Comparison of ENCODE assay signal across 13 cellular contexts in genomic region chrX:136689441-136689840, GRCh38. TPM values are rescaled to one million over a fixed set of nuclear protein-coding genes. Genes with fewer than 3 reads are reported as not detected.
A peak's percentile ranks its signal among the peaks of the same experiment; 100 is the strongest.
DNase-seq lines count a peak whose midpoint lies in the region; ATAC-seq and TF ChIP-seq lines count a peak whose summit lies in the region.
"Had no signal": no experiment of that assay in that cellular context is flagged by ENCODE, and none has a peak within 500 bp of the region (broad histone marks: within the 10 kb centered on the region; RNA-seq: fewer than 3 reads in every experiment).

No MANE protein-coding gene starts in this region.

- no peaks in the 10 kb centered on the region for H3K9me3 ChIP-seq in endodermal cell (ENCODE audit: control insufficient read depth, low read length)
- H3K9me3 ChIP-seq: HAP-1, upper lobe of right lung had no signal

- H3K36me3 Mint-ChIP-seq in activated T-cell treated with anti-CD3 and anti-CD28 coated beads, Interleukin-2, amount 50 U/mL, for 4 hours (ENCODE audit: insufficient read depth): peaks cover 4% of the 10 kb centered on the region
- H3K36me3 Mint-ChIP-seq in T-helper 2 cell treated with Interferon-gamma antibody and Interleukin-4, amounts not matched to agents 5 μg/mL and 100 μg/mL, for 36 hours (ENCODE audit: low read depth): peaks cover 41% of the 10 kb centered on the region
- H3K36me3 Mint-ChIP-seq in endodermal cell (ENCODE audit: low read depth): no peaks in the 10 kb centered on the region

- H3K4me3 ChIP-seq in endodermal cell (ENCODE audit: low read length) (no peak overlapping the region), skeletal muscle cell (ENCODE audit: low read depth, low read length) (no peak overlapping the region)
- H3K4me3 ChIP-seq: HAP-1, upper lobe of right lung had no signal

- DNase-seq in activated T-cell treated with anti-CD3 and anti-CD28 coated beads, Interleukin-2, amount 50 U/mL, for 4 hours: no peak
- DNase-seq in activated T-cell treated with anti-CD3 and anti-CD28 coated beads for 4 hours (no peak), endodermal cell (peak; percentile 52), skeletal muscle cell (ENCODE audit: low read depth) (peak; percentile 32), NCI-H526 treated with DMSO at 0.1 percent for 48 hours (lab: John Stamatoyannopoulos, UW) (no peak), GM13976 (ENCODE audit: low spot score) (no peak)
- DNase-seq in T-helper 2 cell treated with Interferon-gamma antibody and Interleukin-4, amounts not matched to agents 5 μg/mL and 100 μg/mL, for 36 hours (ENCODE audit: low spot score): peak; percentile 18
- DNase-seq: NCI-H1694, upper lobe of right lung had no signal

- no peak overlapping the region for H3K27ac ChIP-seq in endodermal cell (ENCODE audit: low read depth, low read length)
- H3K27ac ChIP-seq: upper lobe of right lung had no signal

- 49% methylated on average over 6 of the region's 6 CpGs; no CpG with 5 or more reads in 1 of the 2 experiments for WGBS in endodermal cell (ENCODE audit: insufficient coverage in 1 of 2, insufficient read length in 1 of 2), 2 experiments

- H3K4me3 Mint-ChIP-seq in activated T-cell treated with anti-CD3 and anti-CD28 coated beads, Interleukin-2, amount 50 U/mL, for 4 hours: peak overlapping the region; percentile 33
- peak overlapping the region; percentile 73 for H3K4me3 Mint-ChIP-seq in T-helper 2 cell treated with Interferon-gamma antibody and Interleukin-4, amounts not matched to agents 5 μg/mL and 100 μg/mL, for 36 hours
- no peak overlapping the region for H3K4me3 Mint-ChIP-seq in endodermal cell

- no peaks in the 10 kb centered on the region for H3K9me3 Mint-ChIP-seq in activated T-cell treated with anti-CD3 and anti-CD28 coated beads, Interleukin-2, amount 50 U/mL, for 4 hours
- no peaks in the 10 kb centered on the region for H3K9me3 Mint-ChIP-seq in T-helper 2 cell treated with Interferon-gamma antibody and Interleukin-4, amounts not matched to agents 5 μg/mL and 100 μg/mL, for 36 hours
- peaks cover 25% of the 10 kb centered on the region for H3K9me3 Mint-ChIP-seq in endodermal cell

- no peaks in the 10 kb centered on the region for H3K36me3 ChIP-seq in endodermal cell (ENCODE audit: control insufficient read depth, insufficient read depth, low read length)
- H3K36me3 ChIP-seq: HAP-1 had no signal

- peak overlapping the region; percentile 83 for H3K27ac Mint-ChIP-seq in T-helper 2 cell treated with Interferon-gamma antibody and Interleukin-4, amounts not matched to agents 5 μg/mL and 100 μg/mL, for 36 hours
- no peak overlapping the region for H3K27ac Mint-ChIP-seq in endodermal cell

- in situ Hi-C loops in GM13976 (cut with MboI; ENCODE audit: low sequenced_read_pairs, unreplicated experiment): loop anchor here (25.0 kb wide), 1 partner anchor 652 kb away; no protein-coding TSS in a partner anchor

- H3K4me1 ChIP-seq in endodermal cell (ENCODE audit: control insufficient read depth, insufficient read depth, low read length): no peaks in the 10 kb centered on the region
- H3K4me1 ChIP-seq: upper lobe of right lung had no signal

- peaks cover 71% of the 10 kb centered on the region for H3K4me1 Mint-ChIP-seq in activated T-cell treated with anti-CD3 and anti-CD28 coated beads, Interleukin-2, amount 50 U/mL, for 4 hours (ENCODE audit: low read depth)
- H3K4me1 Mint-ChIP-seq in T-helper 2 cell treated with Interferon-gamma antibody and Interleukin-4, amounts not matched to agents 5 μg/mL and 100 μg/mL, for 36 hours (ENCODE audit: low read depth): peaks cover 53% of the 10 kb centered on the region
- H3K4me1 Mint-ChIP-seq in endodermal cell: peaks cover 8% of the 10 kb centered on the region

- H3K9ac ChIP-seq in endodermal cell (ENCODE audit: extremely low read depth, low read length, poor library complexity, severe bottlenecking): no peak overlapping the region

- ATAC-seq in activated T-cell treated with anti-CD3 and anti-CD28 coated beads, Interleukin-2, amount 50 U/mL, for 4 hours: no peak
- no peak for ATAC-seq in HG02678 (IDR thresholded peaks at IDR 0.05; ENCODE audit: unreplicated experiment)
- ATAC-seq: upper lobe of right lung had no signal

- H3K27me3 ChIP-seq in endodermal cell (ENCODE audit: control insufficient read depth, insufficient read depth, low read length, poor library complexity, severe bottlenecking): no peaks in the 10 kb centered on the region
- H3K27me3 ChIP-seq: upper lobe of right lung had no signal

- no peaks in the 10 kb centered on the region for H3K27me3 Mint-ChIP-seq in activated T-cell treated with anti-CD3 and anti-CD28 coated beads, Interleukin-2, amount 50 U/mL, for 4 hours (ENCODE audit: low read depth)
- no peaks in the 10 kb centered on the region for H3K27me3 Mint-ChIP-seq in T-helper 2 cell treated with Interferon-gamma antibody and Interleukin-4, amounts not matched to agents 5 μg/mL and 100 μg/mL, for 36 hours (ENCODE audit: low read depth)
- H3K27me3 Mint-ChIP-seq in endodermal cell (ENCODE audit: insufficient read depth): no peaks in the 10 kb centered on the region

- TF ChIP-seq CTCF in endodermal cell (conservative IDR thresholded peaks at IDR 0.05) (no peak), GM13976 (IDR thresholded peaks at IDR 0.05; ENCODE audit: borderline replicate concordance, control extremely low read depth, extremely low read depth, insufficient read depth, missing control alignments) (no peak)

RNA-seq across cellular contexts. Expression of gene CD40LG, which starts 41.5 kb away (rescaled TPM):
- total RNA-seq in activated T-cell treated with anti-CD3 and anti-CD28 coated beads, Interleukin-2, amount 50 U/mL, for 4 hours: 100 to 1,000 TPM in 2 of 3 donors, 10 to 100 TPM in 1; 99.9 to 139 (median 115) TPM
- total RNA-seq in endodermal cell: not detected
- polyA plus RNA-seq in endodermal cell (2013, experiment 1 of 2): not detected
- not detected for polyA plus RNA-seq in endodermal cell (2013, experiment 2 of 2)
- total RNA-seq: kidney epithelial cell, posterior vena cava had no signal

Comparison
In these comparisons a context has a peak if more than half of its experiments do, and no peak if none do; other contexts are left out.
1. DNase-seq: peak in T-helper 2 cell treated with Interferon-gamma antibody and Interleukin-4, amounts not matched to agents 5 μg/mL and 100 μg/mL, for 36 hours (single experiment), endodermal cell (single experiment) and skeletal muscle cell (single experiment); none in activated T-cell treated with anti-CD3 and anti-CD28 coated beads, Interleukin-2, amount 50 U/mL, for 4 hours (single experiment), activated T-cell treated with anti-CD3 and anti-CD28 coated beads for 4 hours (single experiment), NCI-H526 treated with DMSO at 0.1 percent for 48 hours (single experiment) and GM13976 (single experiment).
2. RNA of gene CD40LG, which starts 41.5 kb away (total RNA-seq): 99.9 to 139 TPM in activated T-cell treated with anti-CD3 and anti-CD28 coated beads, Interleukin-2, amount 50 U/mL, for 4 hours; not detected in endodermal cell; every median in the first group is over 100 times any median in the second.